In the genomic region with DNA sequence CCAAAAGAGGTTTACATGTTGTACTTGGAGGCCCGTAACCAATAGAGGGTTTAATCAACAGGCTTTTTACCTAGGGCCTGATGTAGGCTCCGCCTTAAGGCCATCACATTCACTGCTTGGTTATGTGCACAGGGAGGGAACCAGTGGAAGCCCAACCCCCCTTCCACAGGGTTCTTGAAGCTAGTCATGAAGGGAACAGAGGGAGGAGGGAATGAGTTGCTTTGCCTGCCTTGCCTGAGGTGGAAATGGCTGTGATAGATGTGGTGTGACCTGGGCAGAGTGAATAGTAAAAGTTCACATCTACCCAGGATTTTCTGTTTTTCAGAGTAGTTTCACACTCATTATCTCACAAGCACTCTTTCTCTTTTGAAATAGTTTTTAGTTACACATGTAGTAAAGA, we compare ENCODE assay signal across 27 cellular contexts.
DNase-seq lines count a peak whose midpoint lies in the region; ATAC-seq and TF ChIP-seq lines count a peak whose summit lies in the region.
"Had no signal": no experiment of that assay in that cellular context is flagged by ENCODE, and none has a peak within 500 bp of the region (broad histone marks: within the 10 kb centered on the region; RNA-seq: fewer than 3 reads in every experiment).

No MANE protein-coding gene starts in this region.

- H3K36me3 ChIP-seq in endodermal cell (ENCODE audit: control insufficient read depth, insufficient read depth, low read length) (no peaks in the 10 kb centered on the region), thymus (ENCODE audit: control insufficient read depth, insufficient read depth) (no peaks in the 10 kb centered on the region), gastroesophageal sphincter (no peaks in the 10 kb centered on the region)
- H3K36me3 ChIP-seq: heart right ventricle, tibial nerve had no signal

- TF ChIP-seq CTCF in endodermal cell (conservative IDR thresholded peaks at IDR 0.05) (no peak), gastroesophageal sphincter (IDR thresholded peaks at IDR 0.05) (no peak)

- DNase-seq in DMS53 (lab: John Stamatoyannopoulos, UW) (peak; percentile 26), DMS53 treated with DMSO at 0.1 percent for 48 hours (lab: John Stamatoyannopoulos, UW; ENCODE audit: unreplicated experiment) (no peak), endodermal cell (peak; percentile 53)
- DNase-seq in stimulated activated CD4-positive, alpha-beta T cell treated with anti-CD3 and anti-CD28 coated beads, Interleukin-15, amount 100 ng/mL, for 24 hours: peak; percentile 52
- no peak for DNase-seq in stimulated activated CD4-positive, alpha-beta T cell treated with anti-CD3 and anti-CD28 coated beads, Interleukin-12 subunit alpha, Interleukin-12 subunit beta, amount 100 ng/mL, for 4 hours
- DNase-seq: activated CD8-positive, alpha-beta memory T cell treated with anti-CD3 and anti-CD28 coated beads, Interleukin-2, amount 50 U/mL, for 48 hours; activated gamma-delta T cell treated with Interleukin-2 at 50 U/mL for 16 hours; CD4-positive, alpha-beta memory T cell; cerebellar nuclear complex; heart right ventricle; immature natural killer cell; KG1; MV-4-11; NCI-H1694; NCI-H2171 treated with DMSO at 0.1 percent for 48 hours; NCI-H524 treated with DMSO at 0.1 percent for 48 hours; RPMI8226; stimulated activated naive CD8-positive, alpha-beta T cell treated with anti-CD3 and anti-CD28 coated beads, Interleukin-15, amount 100 ng/mL, for 72 hours; T1000 had no signal

- H3K27ac ChIP-seq in endodermal cell (ENCODE audit: low read depth, low read length) (no peak overlapping the region), thymus (ENCODE audit: low read depth) (peak overlapping the region; percentile 48), gastroesophageal sphincter (no peak overlapping the region)
- H3K27ac ChIP-seq: 22Rv1, epithelial cell of prostate, heart right ventricle, skin epidermis, tibial nerve had no signal

- no peaks in the 10 kb centered on the region for H3K36me3 Mint-ChIP-seq in endodermal cell (ENCODE audit: low read depth)
- H3K36me3 Mint-ChIP-seq: CD4-positive, alpha-beta memory T cell; immature natural killer cell had no signal

- H3K4me1 ChIP-seq in endodermal cell (ENCODE audit: control insufficient read depth, insufficient read depth, low read length): no peaks in the 10 kb centered on the region
- peaks cover 8% of the 10 kb centered on the region for H3K4me1 ChIP-seq in thymus (ENCODE audit: control insufficient read depth, insufficient read depth, low read length)
- H3K4me1 ChIP-seq in gastroesophageal sphincter: no peaks in the 10 kb centered on the region
- H3K4me1 ChIP-seq: tibial nerve had no signal

- H3K9me3 ChIP-seq in endodermal cell (ENCODE audit: control insufficient read depth, low read length) (no peaks in the 10 kb centered on the region), thymus (ENCODE audit: control insufficient read depth) (no peaks in the 10 kb centered on the region), gastroesophageal sphincter (no peaks in the 10 kb centered on the region)
- H3K9me3 ChIP-seq: heart right ventricle, tibial nerve had no signal

- TF ChIP-seq EP300 in gastroesophageal sphincter (IDR thresholded peaks at IDR 0.05): no peak

- peaks cover 22% of the 10 kb centered on the region for H3K4me1 Mint-ChIP-seq in endodermal cell

- no peaks in the 10 kb centered on the region for H3K9me3 Mint-ChIP-seq in endodermal cell
- H3K9me3 Mint-ChIP-seq: stimulated activated naive CD8-positive, alpha-beta T cell treated with anti-CD3 and anti-CD28 coated beads, Interleukin-15, amount 100 ng/mL, for 72 hours had no signal

- no peak overlapping the region for H3K4me3 Mint-ChIP-seq in endodermal cell
- H3K4me3 Mint-ChIP-seq: immature natural killer cell had no signal

- no peaks in the 10 kb centered on the region for H3K27me3 ChIP-seq in endodermal cell (ENCODE audit: control insufficient read depth, insufficient read depth, low read length, poor library complexity, severe bottlenecking)
- H3K27me3 ChIP-seq in thymus (ENCODE audit: control insufficient read depth, insufficient read depth): no peaks in the 10 kb centered on the region
- H3K27me3 ChIP-seq in gastroesophageal sphincter: no peaks in the 10 kb centered on the region
- H3K27me3 ChIP-seq: heart right ventricle, tibial nerve had no signal

- H3K4me3 ChIP-seq in endodermal cell (ENCODE audit: low read length): no peak overlapping the region
- H3K4me3 ChIP-seq in thymus (ENCODE audit: low read length): no peak overlapping the region
- no peak overlapping the region for H3K4me3 ChIP-seq in gastroesophageal sphincter
- H3K4me3 ChIP-seq: heart right ventricle, skin epidermis, tibial nerve had no signal

- H3K9ac ChIP-seq in endodermal cell (ENCODE audit: extremely low read depth, low read length, poor library complexity, severe bottlenecking): no peak overlapping the region

- H3K27me3 Mint-ChIP-seq in endodermal cell (ENCODE audit: insufficient read depth): no peaks in the 10 kb centered on the region
- H3K27me3 Mint-ChIP-seq: CD4-positive, alpha-beta memory T cell; stimulated activated naive CD8-positive, alpha-beta T cell treated with anti-CD3 and anti-CD28 coated beads, Interleukin-15, amount 100 ng/mL, for 72 hours had no signal

- no peak for TF ChIP-seq POLR2A in gastroesophageal sphincter (IDR thresholded peaks at IDR 0.05)

- 88% methylated on average over 2 of the region's 2 CpGs; no CpG with 5 or more reads in 1 of the 2 experiments for WGBS in endodermal cell (ENCODE audit: insufficient coverage in 1 of 2, insufficient read length in 1 of 2), 2 experiments
- 98% methylated on average over 2 of the region's 2 CpGs for WGBS in thymus
- WGBS in gastroesophageal sphincter (ENCODE audit: low coverage in 1 of 2), 2 donors: 94 to 100% methylated on average over 2 of the region's 2 CpGs

- peak overlapping the region; percentile 50 for H3K27ac Mint-ChIP-seq in endodermal cell
- H3K27ac Mint-ChIP-seq: immature natural killer cell had no signal

- ATAC-seq in gastroesophageal sphincter: no peak
- ATAC-seq in HG02642 (IDR thresholded peaks at IDR 0.05; ENCODE audit: poor library complexity, unreplicated experiment): no peak
- ATAC-seq: activated CD4-positive, CD25-positive, alpha-beta regulatory T cell treated with anti-CD3 and anti-CD28 coated beads, Interleukin-2, amount 50 U/mL, for 24 hours; heart right ventricle had no signal

Comparison
In these comparisons a context has a peak if more than half of its experiments do, and no peak if none do; other contexts are left out.
1. DNase-seq: peak in DMS53 (single experiment), stimulated activated CD4-positive, alpha-beta T cell treated with anti-CD3 and anti-CD28 coated beads, Interleukin-15, amount 100 ng/mL, for 24 hours (single experiment) and endodermal cell (single experiment); none in DMS53 treated with DMSO at 0.1 percent for 48 hours (single experiment) and stimulated activated CD4-positive, alpha-beta T cell treated with anti-CD3 and anti-CD28 coated beads, Interleukin-12 subunit alpha, Interleukin-12 subunit beta, amount 100 ng/mL, for 4 hours (single experiment).